ENCODE assay signal across 1 cellular context in genomic region chr14:54532111-54533012, GRCh38.
A peak's percentile ranks its signal among the peaks of the same experiment; 100 is the strongest.
TF ChIP-seq lines count a peak whose summit lies in the region.

No MANE protein-coding gene starts in this region.

TF ChIP-seq in H1, 55 proteins besides CTCF, POLR2A, EP300 and RAD21:
- TF ChIP-seq JUND (IDR thresholded peaks at IDR 0.05; ENCODE audit: low read length) (no peak), NANOG (IDR thresholded peaks at IDR 0.05; ENCODE audit: insufficient read depth, low read depth, low read length, poor library complexity, severe bottlenecking) (no peak), RNF2 (IDR thresholded peaks at IDR 0.05; ENCODE audit: borderline replicate concordance, low read depth, low read length, missing control alignments, poor library complexity, severe bottlenecking) (no peak), MAFK (IDR thresholded peaks at IDR 0.05; ENCODE audit: low read depth, low read length) (peak; percentile 44), TEAD4 (IDR thresholded peaks at IDR 0.05; ENCODE audit: low read depth, low read length) (no peak)
